ENCODE assay signal across 1 cellular context in the genomic region with DNA sequence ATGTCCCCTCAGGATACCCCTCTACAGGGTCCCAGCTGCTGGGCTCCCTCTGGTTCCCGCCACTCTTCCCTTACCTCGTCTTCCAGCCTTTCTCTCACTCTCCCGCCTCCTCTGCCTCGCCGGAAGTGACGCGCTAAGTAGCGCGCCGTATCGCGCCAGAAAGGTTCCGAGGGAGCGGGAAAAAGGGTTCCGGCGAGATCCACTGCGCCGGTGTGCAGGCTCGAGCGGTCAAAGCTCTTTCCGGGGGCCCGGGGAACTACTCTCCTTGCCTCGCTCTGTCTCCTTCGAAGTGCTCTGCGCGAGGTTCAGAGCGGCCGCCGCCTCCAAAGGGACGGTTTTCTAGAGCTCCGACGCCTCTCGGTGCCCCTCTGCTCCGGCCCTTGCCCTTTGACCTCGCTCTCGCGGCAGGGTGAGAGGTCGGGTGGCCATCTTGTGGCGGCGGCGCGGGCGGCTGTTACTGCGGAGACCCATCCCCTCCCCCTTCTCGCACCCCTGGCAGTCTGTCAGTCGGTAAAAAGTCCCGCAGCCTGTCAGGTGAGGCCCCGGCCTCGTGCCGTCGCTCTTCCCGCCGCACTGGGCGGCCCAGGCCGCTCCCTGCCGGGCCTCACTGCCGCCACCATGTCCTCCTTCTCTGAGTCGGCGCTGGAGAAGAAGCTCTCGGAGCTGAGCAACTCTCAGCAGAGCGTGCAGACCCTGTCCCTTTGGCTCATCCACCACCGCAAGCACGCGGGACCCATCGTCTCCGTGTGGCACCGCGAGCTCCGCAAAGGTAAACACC.
TF ChIP-seq lines count a peak whose summit lies in the region.

A gene with protein sequence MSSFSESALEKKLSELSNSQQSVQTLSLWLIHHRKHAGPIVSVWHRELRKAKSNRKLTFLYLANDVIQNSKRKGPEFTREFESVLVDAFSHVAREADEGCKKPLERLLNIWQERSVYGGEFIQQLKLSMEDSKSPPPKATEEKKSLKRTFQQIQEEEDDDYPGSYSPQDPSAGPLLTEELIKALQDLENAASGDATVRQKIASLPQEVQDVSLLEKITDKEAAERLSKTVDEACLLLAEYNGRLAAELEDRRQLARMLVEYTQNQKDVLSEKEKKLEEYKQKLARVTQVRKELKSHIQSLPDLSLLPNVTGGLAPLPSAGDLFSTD (plus strand): TSS at position 417 of the 778 bp plus-strand sequence. CDS start 202 bp downstream, at position 619.
A gene (minus strand): TSS at position 127 of the 778 bp plus-strand sequence. CDS start 19,640 bp downstream, outside the sequence.

TF ChIP-seq in K562, 482 proteins besides CTCF, POLR2A, EP300 and RAD21 (continued from another document and continues in another):
- TF ChIP-seq SPI1 (IDR thresholded peaks at IDR 0.05; ENCODE audit: borderline replicate concordance, low read depth, low read length) = no peak
- TF ChIP-seq EWSR1 (IDR thresholded peaks at IDR 0.05; ENCODE audit: borderline replicate concordance, low read depth, partially characterized antibody) = no peak
- peak; percentile 71 for TF ChIP-seq SP1 (CRISPR knock-in tag; IDR thresholded peaks at IDR 0.05)
- TF ChIP-seq, protein P1, sequence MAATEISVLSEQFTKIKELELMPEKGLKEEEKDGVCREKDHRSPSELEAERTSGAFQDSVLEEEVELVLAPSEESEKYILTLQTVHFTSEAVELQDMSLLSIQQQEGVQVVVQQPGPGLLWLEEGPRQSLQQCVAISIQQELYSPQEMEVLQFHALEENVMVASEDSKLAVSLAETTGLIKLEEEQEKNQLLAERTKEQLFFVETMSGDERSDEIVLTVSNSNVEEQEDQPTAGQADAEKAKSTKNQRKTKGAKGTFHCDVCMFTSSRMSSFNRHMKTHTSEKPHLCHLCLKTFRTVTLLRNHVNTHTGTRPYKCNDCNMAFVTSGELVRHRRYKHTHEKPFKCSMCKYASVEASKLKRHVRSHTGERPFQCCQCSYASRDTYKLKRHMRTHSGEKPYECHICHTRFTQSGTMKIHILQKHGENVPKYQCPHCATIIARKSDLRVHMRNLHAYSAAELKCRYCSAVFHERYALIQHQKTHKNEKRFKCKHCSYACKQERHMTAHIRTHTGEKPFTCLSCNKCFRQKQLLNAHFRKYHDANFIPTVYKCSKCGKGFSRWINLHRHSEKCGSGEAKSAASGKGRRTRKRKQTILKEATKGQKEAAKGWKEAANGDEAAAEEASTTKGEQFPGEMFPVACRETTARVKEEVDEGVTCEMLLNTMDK (IDR thresholded peaks at IDR 0.05; ENCODE audit: borderline replicate concordance, insufficient read depth, low read depth, low read length, poor library complexity, severe bottlenecking) = peak; percentile 33
- no peak for TF ChIP-seq RBM34 (IDR thresholded peaks at IDR 0.05; ENCODE audit: borderline replicate concordance, insufficient read depth, low read length)
- no peak for TF ChIP-seq ETV6 (IDR thresholded peaks at IDR 0.05; ENCODE audit: borderline replicate concordance in 1 of 2, low read depth in 2 of 2, low read length in 1 of 2)
- TF ChIP-seq ETV6 (CRISPR knock-in tag; IDR thresholded peaks at IDR 0.05; ENCODE audit: borderline replicate concordance) = no peak
- TF ChIP-seq ZNF584 (CRISPR knock-in tag; IDR thresholded peaks at IDR 0.05; ENCODE audit: low read depth) = no peak
- TF ChIP-seq DDX20 (tag; IDR thresholded peaks at IDR 0.05; ENCODE audit: low read depth) = no peak
- TF ChIP-seq, protein P2, sequence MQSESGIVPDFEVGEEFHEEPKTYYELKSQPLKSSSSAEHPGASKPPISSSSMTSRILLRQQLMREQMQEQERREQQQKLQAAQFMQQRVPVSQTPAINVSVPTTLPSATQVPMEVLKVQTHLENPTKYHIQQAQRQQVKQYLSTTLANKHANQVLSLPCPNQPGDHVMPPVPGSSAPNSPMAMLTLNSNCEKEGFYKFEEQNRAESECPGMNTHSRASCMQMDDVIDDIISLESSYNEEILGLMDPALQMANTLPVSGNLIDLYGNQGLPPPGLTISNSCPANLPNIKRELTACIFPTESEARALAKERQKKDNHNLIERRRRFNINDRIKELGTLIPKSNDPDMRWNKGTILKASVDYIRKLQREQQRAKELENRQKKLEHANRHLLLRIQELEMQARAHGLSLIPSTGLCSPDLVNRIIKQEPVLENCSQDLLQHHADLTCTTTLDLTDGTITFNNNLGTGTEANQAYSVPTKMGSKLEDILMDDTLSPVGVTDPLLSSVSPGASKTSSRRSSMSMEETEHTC (IDR thresholded peaks at IDR 0.05) = no peak
- TF ChIP-seq, protein P3, sequence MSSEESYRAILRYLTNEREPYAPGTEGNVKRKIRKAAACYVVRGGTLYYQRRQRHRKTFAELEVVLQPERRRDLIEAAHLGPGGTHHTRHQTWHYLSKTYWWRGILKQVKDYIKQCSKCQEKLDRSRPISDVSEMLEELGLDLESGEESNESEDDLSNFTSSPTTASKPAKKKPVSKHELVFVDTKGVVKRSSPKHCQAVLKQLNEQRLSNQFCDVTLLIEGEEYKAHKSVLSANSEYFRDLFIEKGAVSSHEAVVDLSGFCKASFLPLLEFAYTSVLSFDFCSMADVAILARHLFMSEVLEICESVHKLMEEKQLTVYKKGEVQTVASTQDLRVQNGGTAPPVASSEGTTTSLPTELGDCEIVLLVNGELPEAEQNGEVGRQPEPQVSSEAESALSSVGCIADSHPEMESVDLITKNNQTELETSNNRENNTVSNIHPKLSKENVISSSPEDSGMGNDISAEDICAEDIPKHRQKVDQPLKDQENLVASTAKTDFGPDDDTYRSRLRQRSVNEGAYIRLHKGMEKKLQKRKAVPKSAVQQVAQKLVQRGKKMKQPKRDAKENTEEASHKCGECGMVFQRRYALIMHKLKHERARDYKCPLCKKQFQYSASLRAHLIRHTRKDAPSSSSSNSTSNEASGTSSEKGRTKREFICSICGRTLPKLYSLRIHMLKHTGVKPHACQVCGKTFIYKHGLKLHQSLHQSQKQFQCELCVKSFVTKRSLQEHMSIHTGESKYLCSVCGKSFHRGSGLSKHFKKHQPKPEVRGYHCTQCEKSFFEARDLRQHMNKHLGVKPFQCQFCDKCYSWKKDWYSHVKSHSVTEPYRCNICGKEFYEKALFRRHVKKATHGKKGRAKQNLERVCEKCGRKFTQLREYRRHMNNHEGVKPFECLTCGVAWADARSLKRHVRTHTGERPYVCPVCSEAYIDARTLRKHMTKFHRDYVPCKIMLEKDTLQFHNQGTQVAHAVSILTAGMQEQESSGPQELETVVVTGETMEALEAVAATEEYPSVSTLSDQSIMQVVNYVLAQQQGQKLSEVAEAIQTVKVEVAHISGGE (CRISPR knock-in tag; IDR thresholded peaks at IDR 0.05) = peak in 1 of 3 experiments; percentile 85; a peak in 3 of 6 replicates
- no peak for TF ChIP-seq TAL1 (IDR thresholded peaks at IDR 0.05)
- TF ChIP-seq E2F3 (CRISPR knock-in tag; IDR thresholded peaks at IDR 0.05) = peak; percentile 82
- TF ChIP-seq ZNF586 (CRISPR knock-in tag; conservative IDR thresholded peaks at IDR 0.05) = no peak
- TF ChIP-seq NCOA1 (IDR thresholded peaks at IDR 0.05; ENCODE audit: low read depth) = no peak
- TF ChIP-seq, protein P4, sequence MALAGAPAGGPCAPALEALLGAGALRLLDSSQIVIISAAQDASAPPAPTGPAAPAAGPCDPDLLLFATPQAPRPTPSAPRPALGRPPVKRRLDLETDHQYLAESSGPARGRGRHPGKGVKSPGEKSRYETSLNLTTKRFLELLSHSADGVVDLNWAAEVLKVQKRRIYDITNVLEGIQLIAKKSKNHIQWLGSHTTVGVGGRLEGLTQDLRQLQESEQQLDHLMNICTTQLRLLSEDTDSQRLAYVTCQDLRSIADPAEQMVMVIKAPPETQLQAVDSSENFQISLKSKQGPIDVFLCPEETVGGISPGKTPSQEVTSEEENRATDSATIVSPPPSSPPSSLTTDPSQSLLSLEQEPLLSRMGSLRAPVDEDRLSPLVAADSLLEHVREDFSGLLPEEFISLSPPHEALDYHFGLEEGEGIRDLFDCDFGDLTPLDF (CRISPR knock-in tag; IDR thresholded peaks at IDR 0.05) = 0 out of 2 replicates have a peak, but pooled peaks have one; percentile 76
- TF ChIP-seq ZNF384 (IDR thresholded peaks at IDR 0.05; ENCODE audit: low read depth, low read length) = no peak
- no peak for TF ChIP-seq JUNB (CRISPR knock-in tag; conservative IDR thresholded peaks at IDR 0.05)
- no peak for TF ChIP-seq TFAM (CRISPR knock-in tag; conservative IDR thresholded peaks at IDR 0.05)
- TF ChIP-seq, protein P5, sequence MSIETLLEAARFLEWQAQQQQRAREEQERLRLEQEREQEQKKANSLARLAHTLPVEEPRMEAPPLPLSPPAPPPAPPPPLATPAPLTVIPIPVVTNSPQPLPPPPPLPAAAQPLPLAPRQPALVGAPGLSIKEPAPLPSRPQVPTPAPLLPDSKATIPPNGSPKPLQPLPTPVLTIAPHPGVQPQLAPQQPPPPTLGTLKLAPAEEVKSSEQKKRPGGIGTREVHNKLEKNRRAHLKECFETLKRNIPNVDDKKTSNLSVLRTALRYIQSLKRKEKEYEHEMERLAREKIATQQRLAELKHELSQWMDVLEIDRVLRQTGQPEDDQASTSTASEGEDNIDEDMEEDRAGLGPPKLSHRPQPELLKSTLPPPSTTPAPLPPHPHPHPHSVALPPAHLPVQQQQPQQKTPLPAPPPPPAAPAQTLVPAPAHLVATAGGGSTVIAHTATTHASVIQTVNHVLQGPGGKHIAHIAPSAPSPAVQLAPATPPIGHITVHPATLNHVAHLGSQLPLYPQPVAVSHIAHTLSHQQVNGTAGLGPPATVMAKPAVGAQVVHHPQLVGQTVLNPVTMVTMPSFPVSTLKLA (conservative IDR thresholded peaks at IDR 0.05) = peak; percentile 90 to 91
- TF ChIP-seq KLF1 (tag; IDR thresholded peaks at IDR 0.05) = no peak; the same call in 1 of the 2 replicates
- no peak for TF ChIP-seq SMARCA4 (IDR thresholded peaks at IDR 0.05)
- TF ChIP-seq ZNF695 (CRISPR knock-in tag; IDR thresholded peaks at IDR 0.05) = no peak
- TF ChIP-seq, protein P6, sequence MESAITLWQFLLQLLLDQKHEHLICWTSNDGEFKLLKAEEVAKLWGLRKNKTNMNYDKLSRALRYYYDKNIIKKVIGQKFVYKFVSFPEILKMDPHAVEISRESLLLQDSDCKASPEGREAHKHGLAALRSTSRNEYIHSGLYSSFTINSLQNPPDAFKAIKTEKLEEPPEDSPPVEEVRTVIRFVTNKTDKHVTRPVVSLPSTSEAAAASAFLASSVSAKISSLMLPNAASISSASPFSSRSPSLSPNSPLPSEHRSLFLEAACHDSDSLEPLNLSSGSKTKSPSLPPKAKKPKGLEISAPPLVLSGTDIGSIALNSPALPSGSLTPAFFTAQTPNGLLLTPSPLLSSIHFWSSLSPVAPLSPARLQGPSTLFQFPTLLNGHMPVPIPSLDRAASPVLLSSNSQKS (CRISPR knock-in tag; IDR thresholded peaks at IDR 0.05) = no peak
- TF ChIP-seq SIN3B (IDR thresholded peaks at IDR 0.05; ENCODE audit: low read depth) = peak; percentile 78
- TF ChIP-seq SREBF1 (IDR thresholded peaks at IDR 0.05; ENCODE audit: borderline replicate concordance, low read depth, low read length) = peak; percentile 80; the same call in 1 of the 2 replicates
- TF ChIP-seq ZFP36 (IDR thresholded peaks at IDR 0.05; ENCODE audit: low read depth, low read length, partially characterized antibody) = peak; percentile 2
- TF ChIP-seq, protein P7, sequence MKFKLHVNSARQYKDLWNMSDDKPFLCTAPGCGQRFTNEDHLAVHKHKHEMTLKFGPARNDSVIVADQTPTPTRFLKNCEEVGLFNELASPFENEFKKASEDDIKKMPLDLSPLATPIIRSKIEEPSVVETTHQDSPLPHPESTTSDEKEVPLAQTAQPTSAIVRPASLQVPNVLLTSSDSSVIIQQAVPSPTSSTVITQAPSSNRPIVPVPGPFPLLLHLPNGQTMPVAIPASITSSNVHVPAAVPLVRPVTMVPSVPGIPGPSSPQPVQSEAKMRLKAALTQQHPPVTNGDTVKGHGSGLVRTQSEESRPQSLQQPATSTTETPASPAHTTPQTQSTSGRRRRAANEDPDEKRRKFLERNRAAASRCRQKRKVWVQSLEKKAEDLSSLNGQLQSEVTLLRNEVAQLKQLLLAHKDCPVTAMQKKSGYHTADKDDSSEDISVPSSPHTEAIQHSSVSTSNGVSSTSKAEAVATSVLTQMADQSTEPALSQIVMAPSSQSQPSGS (CRISPR knock-in tag; IDR thresholded peaks at IDR 0.05) = no peak
- TF ChIP-seq MCM3 (IDR thresholded peaks at IDR 0.05) = no peak
- peak; percentile 60 for TF ChIP-seq MYC (IDR thresholded peaks at IDR 0.05; ENCODE audit: low read depth, low read length)
- peak; percentile 80; the same call in 1 of the 2 replicates for TF ChIP-seq MYC (CRISPR knock-in tag; IDR thresholded peaks at IDR 0.05; ENCODE audit: borderline replicate concordance, low read depth)
- peak; percentile 93 for TF ChIP-seq MTA2 (IDR thresholded peaks at IDR 0.05; ENCODE audit: low read depth)
- TF ChIP-seq, protein P8, sequence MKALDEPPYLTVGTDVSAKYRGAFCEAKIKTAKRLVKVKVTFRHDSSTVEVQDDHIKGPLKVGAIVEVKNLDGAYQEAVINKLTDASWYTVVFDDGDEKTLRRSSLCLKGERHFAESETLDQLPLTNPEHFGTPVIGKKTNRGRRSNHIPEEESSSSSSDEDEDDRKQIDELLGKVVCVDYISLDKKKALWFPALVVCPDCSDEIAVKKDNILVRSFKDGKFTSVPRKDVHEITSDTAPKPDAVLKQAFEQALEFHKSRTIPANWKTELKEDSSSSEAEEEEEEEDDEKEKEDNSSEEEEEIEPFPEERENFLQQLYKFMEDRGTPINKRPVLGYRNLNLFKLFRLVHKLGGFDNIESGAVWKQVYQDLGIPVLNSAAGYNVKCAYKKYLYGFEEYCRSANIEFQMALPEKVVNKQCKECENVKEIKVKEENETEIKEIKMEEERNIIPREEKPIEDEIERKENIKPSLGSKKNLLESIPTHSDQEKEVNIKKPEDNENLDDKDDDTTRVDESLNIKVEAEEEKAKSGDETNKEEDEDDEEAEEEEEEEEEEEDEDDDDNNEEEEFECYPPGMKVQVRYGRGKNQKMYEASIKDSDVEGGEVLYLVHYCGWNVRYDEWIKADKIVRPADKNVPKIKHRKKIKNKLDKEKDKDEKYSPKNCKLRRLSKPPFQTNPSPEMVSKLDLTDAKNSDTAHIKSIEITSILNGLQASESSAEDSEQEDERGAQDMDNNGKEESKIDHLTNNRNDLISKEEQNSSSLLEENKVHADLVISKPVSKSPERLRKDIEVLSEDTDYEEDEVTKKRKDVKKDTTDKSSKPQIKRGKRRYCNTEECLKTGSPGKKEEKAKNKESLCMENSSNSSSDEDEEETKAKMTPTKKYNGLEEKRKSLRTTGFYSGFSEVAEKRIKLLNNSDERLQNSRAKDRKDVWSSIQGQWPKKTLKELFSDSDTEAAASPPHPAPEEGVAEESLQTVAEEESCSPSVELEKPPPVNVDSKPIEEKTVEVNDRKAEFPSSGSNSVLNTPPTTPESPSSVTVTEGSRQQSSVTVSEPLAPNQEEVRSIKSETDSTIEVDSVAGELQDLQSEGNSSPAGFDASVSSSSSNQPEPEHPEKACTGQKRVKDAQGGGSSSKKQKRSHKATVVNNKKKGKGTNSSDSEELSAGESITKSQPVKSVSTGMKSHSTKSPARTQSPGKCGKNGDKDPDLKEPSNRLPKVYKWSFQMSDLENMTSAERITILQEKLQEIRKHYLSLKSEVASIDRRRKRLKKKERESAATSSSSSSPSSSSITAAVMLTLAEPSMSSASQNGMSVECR (CRISPR knock-in tag; IDR thresholded peaks at IDR 0.05) = peak; percentile 76
- TF ChIP-seq HNRNPL (IDR thresholded peaks at IDR 0.05; ENCODE audit: low read depth, low read length) = no peak
- peak in 1 of 2 experiments; percentile 74; a peak in 2 of 4 replicates for TF ChIP-seq HDAC1 (IDR thresholded peaks at IDR 0.05)
- TF ChIP-seq YY1 (IDR thresholded peaks at IDR 0.05; ENCODE audit: borderline replicate concordance in 1 of 3, control insufficient read depth in 1 of 3, extremely low read depth in 1 of 3, insufficient read depth in 3 of 3, insufficient read length in 1 of 3, insufficient replicate concordance in 2 of 3, low read depth in 1 of 3, low read length in 2 of 3) = peak; percentile 79 to 94 (median 93)
- no peak for TF ChIP-seq RHOXF2B (CRISPR knock-in tag; conservative IDR thresholded peaks at IDR 0.05)
